In genomic region chr12:56723352-56723751, GRCh38 we compare ENCODE assay signal across 1 cellular context.
TF ChIP-seq lines count a peak whose summit lies in the region.

No MANE protein-coding gene starts in this region.

TF ChIP-seq in K562, 482 proteins besides CTCF, POLR2A, EP300 and RAD21:
- no peak for TF ChIP-seq ZNF41 (CRISPR knock-in tag; conservative IDR thresholded peaks at IDR 0.05)
- TF ChIP-seq GTF2A2 (tag; IDR thresholded peaks at IDR 0.05) = no peak
- TF ChIP-seq POLR2H (tag; IDR thresholded peaks at IDR 0.05; ENCODE audit: low read depth) = peak; percentile 53
- no peak for TF ChIP-seq EZH2 (IDR thresholded peaks at IDR 0.05; ENCODE audit: borderline replicate concordance, low read depth, low read length)
- no peak for TF ChIP-seq ZNF561 (CRISPR knock-in tag; conservative IDR thresholded peaks at IDR 0.05)
- TF ChIP-seq ZNF444 (CRISPR knock-in tag; IDR thresholded peaks at IDR 0.05) = no peak
- TF ChIP-seq ZC3H11A (IDR thresholded peaks at IDR 0.05; ENCODE audit: low read depth, low read length) = no peak
- no peak for TF ChIP-seq CTBP1 (IDR thresholded peaks at IDR 0.05; ENCODE audit: borderline replicate concordance)
- TF ChIP-seq NUFIP1 (IDR thresholded peaks at IDR 0.05; ENCODE audit: partially characterized antibody) = no peak
- no peak for TF ChIP-seq ZNF324 (CRISPR knock-in tag; IDR thresholded peaks at IDR 0.05)
- peak; percentile 15 for TF ChIP-seq CHD1 (IDR thresholded peaks at IDR 0.05; ENCODE audit: low read length)
- no peak for TF ChIP-seq CXXC5 (CRISPR knock-in tag; IDR thresholded peaks at IDR 0.05)
- TF ChIP-seq CTCFL (IDR thresholded peaks at IDR 0.05; ENCODE audit: borderline replicate concordance, insufficient read depth, low read depth, low read length, poor library complexity, severe bottlenecking) = no peak
- TF ChIP-seq POLR2G (IDR thresholded peaks at IDR 0.05; ENCODE audit: low read depth, low read length) = peak; percentile 25; the same call in 1 of the 2 replicates
- no peak for TF ChIP-seq ZNF24 (IDR thresholded peaks at IDR 0.05)
- no peak for TF ChIP-seq REST (CRISPR knock-in tag; IDR thresholded peaks at IDR 0.05; ENCODE audit: low read depth)
- TF ChIP-seq RBBP5 (IDR thresholded peaks at IDR 0.05; ENCODE audit: borderline replicate concordance, insufficient read depth, low read length, poor library complexity, severe bottlenecking) = no peak
- 0 out of 2 replicates have a peak, but pooled peaks have one; percentile 5 for TF ChIP-seq RBFOX2 (IDR thresholded peaks at IDR 0.05; ENCODE audit: low read depth, low read length)
- TF ChIP-seq ELF1 (tag; IDR thresholded peaks at IDR 0.05) = 0 out of 2 replicates have a peak, but pooled peaks have one; percentile 19
- no peak for TF ChIP-seq ELF2 (CRISPR knock-in tag; IDR thresholded peaks at IDR 0.05)
- TF ChIP-seq TEAD1 (CRISPR knock-in tag; IDR thresholded peaks at IDR 0.05) = no peak
- no peak for TF ChIP-seq ZNF696 (CRISPR knock-in tag; conservative IDR thresholded peaks at IDR 0.05)
- TF ChIP-seq ZNF140 (CRISPR knock-in tag; IDR thresholded peaks at IDR 0.05) = no peak
- 0 out of 2 replicates have a peak, but pooled peaks have one; percentile 3 for TF ChIP-seq AFF4 (CRISPR knock-in tag; IDR thresholded peaks at IDR 0.05)
- no peak for TF ChIP-seq ELK3 (CRISPR knock-in tag; IDR thresholded peaks at IDR 0.05)
- TF ChIP-seq DLX4 (CRISPR knock-in tag; IDR thresholded peaks at IDR 0.05) = no peak
